8 cellular contexts compared by ENCODE assay signal in the genomic region with DNA sequence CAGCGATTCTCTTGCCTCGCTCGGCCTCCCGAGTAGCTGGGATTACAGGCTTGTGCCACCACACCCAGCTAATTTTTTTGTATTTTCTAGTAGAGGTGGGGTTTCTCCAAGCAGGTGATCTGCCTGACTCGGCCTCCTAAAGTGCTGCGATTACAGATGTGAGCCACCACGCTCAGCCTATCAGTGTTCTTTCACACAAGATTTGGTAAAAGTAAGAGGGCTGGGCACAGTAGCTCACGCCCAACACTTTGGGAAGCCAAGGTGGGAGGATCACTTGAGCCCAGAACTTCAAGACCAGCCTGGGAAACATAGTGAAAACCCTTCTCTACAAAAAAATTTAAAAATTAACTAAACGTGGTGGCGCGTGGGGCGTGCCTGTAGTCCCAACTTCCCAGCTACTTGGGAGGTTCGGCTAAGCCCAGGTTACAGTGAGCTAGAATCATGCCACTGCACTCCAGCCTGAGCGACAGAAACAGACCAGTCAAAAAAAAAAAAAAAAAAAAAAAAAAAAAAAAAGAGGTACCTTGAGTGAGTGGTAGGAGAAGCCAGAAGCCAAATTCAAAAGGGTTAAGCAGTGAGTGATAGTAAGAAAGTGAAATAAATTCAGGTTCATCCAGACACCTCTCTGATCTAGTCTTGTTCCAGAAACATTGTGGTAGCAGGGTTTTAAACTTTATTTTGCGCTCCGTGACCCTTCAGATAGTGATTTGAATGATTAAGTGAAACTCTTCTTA. TPM values are rescaled to one million over a fixed set of nuclear protein-coding genes. Genes with fewer than 3 reads are reported as not detected.
DNase-seq lines count a peak whose midpoint lies in the region; ATAC-seq and TF ChIP-seq lines count a peak whose summit lies in the region.

No MANE protein-coding gene starts in this region.

- peak overlapping the region; percentile 99 for H3K4me3 ChIP-seq in iPS-18c (ENCODE audit: insufficient read depth, low read depth, low read length)

- no peaks in the 10 kb centered on the region for H3K9me3 ChIP-seq in iPS-18c (ENCODE audit: control insufficient read depth, insufficient read depth, low read length)

- H3K4me1 Mint-ChIP-seq in HFFc6 (ENCODE audit: low read depth), result peaks cover 15% of the 10 kb centered on the region
- H3K4me1 Mint-ChIP-seq in activated T-helper 1 cell treated with anti-CD3 and anti-CD28 coated beads, Interleukin-12 subunit alpha, Interleukin-12 subunit beta, Interleukin-2, Interleukin-4 antibody, amounts not matched to agents 30 ng/mL and 10 ng/mL and 1 ng/mL, durations not matched to agents 14 hours and 24 hours and 36 hours (ENCODE audit: low read depth), result peaks cover 21% of the 10 kb centered on the region
- peaks cover 27% of the 10 kb centered on the region for H3K4me1 Mint-ChIP-seq in stimulated activated effector memory CD8-positive, alpha-beta T cell treated with anti-CD3 and anti-CD28 coated beads, Interleukin-12 subunit alpha, Interleukin-12 subunit beta, amount 100 ng/mL, for 72 hours

- peaks cover 43% of the 10 kb centered on the region for H3K36me3 Mint-ChIP-seq in HFFc6 (ENCODE audit: low read depth)
- peaks cover 29% of the 10 kb centered on the region for H3K36me3 Mint-ChIP-seq in activated T-helper 1 cell treated with anti-CD3 and anti-CD28 coated beads, Interleukin-12 subunit alpha, Interleukin-12 subunit beta, Interleukin-2, Interleukin-4 antibody, amounts not matched to agents 30 ng/mL and 10 ng/mL and 1 ng/mL, durations not matched to agents 14 hours and 24 hours and 36 hours (ENCODE audit: low read depth)
- H3K36me3 Mint-ChIP-seq in stimulated activated effector memory CD8-positive, alpha-beta T cell treated with anti-CD3 and anti-CD28 coated beads, Interleukin-12 subunit alpha, Interleukin-12 subunit beta, amount 100 ng/mL, for 72 hours, result peaks cover 56% of the 10 kb centered on the region

- no peaks in the 10 kb centered on the region for H3K9me3 Mint-ChIP-seq in HFFc6
- H3K9me3 Mint-ChIP-seq in activated T-helper 1 cell treated with anti-CD3 and anti-CD28 coated beads, Interleukin-12 subunit alpha, Interleukin-12 subunit beta, Interleukin-2, Interleukin-4 antibody, amounts not matched to agents 30 ng/mL and 10 ng/mL and 1 ng/mL, durations not matched to agents 14 hours and 24 hours and 36 hours, result no peaks in the 10 kb centered on the region
- H3K9me3 Mint-ChIP-seq in stimulated activated effector memory CD8-positive, alpha-beta T cell treated with anti-CD3 and anti-CD28 coated beads, Interleukin-12 subunit alpha, Interleukin-12 subunit beta, amount 100 ng/mL, for 72 hours, result no peaks in the 10 kb centered on the region

- peak overlapping the region; percentile 98 for H3K4me3 Mint-ChIP-seq in HFFc6
- peak overlapping the region; percentile 99 for H3K4me3 Mint-ChIP-seq in activated T-helper 1 cell treated with anti-CD3 and anti-CD28 coated beads, Interleukin-12 subunit alpha, Interleukin-12 subunit beta, Interleukin-2, Interleukin-4 antibody, amounts not matched to agents 30 ng/mL and 10 ng/mL and 1 ng/mL, durations not matched to agents 14 hours and 24 hours and 36 hours
- peak overlapping the region; percentile 97 for H3K4me3 Mint-ChIP-seq in stimulated activated effector memory CD8-positive, alpha-beta T cell treated with anti-CD3 and anti-CD28 coated beads, Interleukin-12 subunit alpha, Interleukin-12 subunit beta, amount 100 ng/mL, for 72 hours

- intact Hi-C loops in activated T-helper 1 cell treated with anti-CD3 and anti-CD28 coated beads, Interleukin-12 subunit alpha, Interleukin-12 subunit beta, Interleukin-2, Interleukin-4 antibody, amounts not matched to agents 30 ng/mL and 10 ng/mL and 1 ng/mL, durations not matched to agents 14 hours and 24 hours and 36 hours (cut with micrococcal nuclease), result loop anchor here (1.0 kb wide), 5 partner anchors 7 to 58 kb away; partner anchors contain the start of genes AUP1, HTRA2, PCGF1 and TTC31

- peak; percentile 4 for ATAC-seq in stimulated activated effector memory CD8-positive, alpha-beta T cell treated with anti-CD3 and anti-CD28 coated beads, Interleukin-12 subunit alpha, Interleukin-12 subunit beta, amount 100 ng/mL, for 72 hours

- peak overlapping the region; percentile 96 for H3K27ac Mint-ChIP-seq in HFFc6
- H3K27ac Mint-ChIP-seq in activated T-helper 1 cell treated with anti-CD3 and anti-CD28 coated beads, Interleukin-12 subunit alpha, Interleukin-12 subunit beta, Interleukin-2, Interleukin-4 antibody, amounts not matched to agents 30 ng/mL and 10 ng/mL and 1 ng/mL, durations not matched to agents 14 hours and 24 hours and 36 hours, result peak overlapping the region; percentile 94
- peak overlapping the region; percentile 97 for H3K27ac Mint-ChIP-seq in stimulated activated effector memory CD8-positive, alpha-beta T cell treated with anti-CD3 and anti-CD28 coated beads, Interleukin-12 subunit alpha, Interleukin-12 subunit beta, amount 100 ng/mL, for 72 hours

- no peak for DNase-seq in HFFc6
- no peak for DNase-seq in activated T-helper 1 cell treated with anti-CD3 and anti-CD28 coated beads, Interleukin-12 subunit alpha, Interleukin-12 subunit beta, Interleukin-2, Interleukin-4 antibody, amounts not matched to agents 30 ng/mL and 10 ng/mL and 1 ng/mL, durations not matched to agents 14 hours and 24 hours and 36 hours (ENCODE audit: low spot score)
- DNase-seq in stimulated activated effector memory CD8-positive, alpha-beta T cell treated with anti-CD3 and anti-CD28 coated beads, Interleukin-12 subunit alpha, Interleukin-12 subunit beta, amount 100 ng/mL, for 72 hours (ENCODE audit: low spot score in 2 of 2), result no peak
- no peak for DNase-seq in cortex of kidney (lab: John Stamatoyannopoulos, UW)
- DNase-seq in EL, result no peak
- DNase-seq in NCI-H146 treated with DMSO at 0.1 percent for 48 hours (lab: John Stamatoyannopoulos, UW; ENCODE audit: unreplicated experiment), result no peak
- DNase-seq in putamen (ENCODE audit: low spot score), result no peak

- H3K27me3 Mint-ChIP-seq in HFFc6 (ENCODE audit: insufficient read depth), result peaks cover 2% of the 10 kb centered on the region
- H3K27me3 Mint-ChIP-seq in activated T-helper 1 cell treated with anti-CD3 and anti-CD28 coated beads, Interleukin-12 subunit alpha, Interleukin-12 subunit beta, Interleukin-2, Interleukin-4 antibody, amounts not matched to agents 30 ng/mL and 10 ng/mL and 1 ng/mL, durations not matched to agents 14 hours and 24 hours and 36 hours (ENCODE audit: insufficient read depth), result peaks cover 2% of the 10 kb centered on the region

- TF ChIP-seq CTCF in HFFc6 (IDR thresholded peaks at IDR 0.05), result no peak

RNA-seq across cellular contexts. Expression of gene MRPL53, which starts 1.0 kb away (rescaled TPM):
- total RNA-seq in HFFc6 (2021; fragmentation: NEBNext Ultra II Directional; extraction: Animal tissue kit (Norgen Biotek cat#: 25700)), result 100 to 1,000 TPM in 2 of 6 experiments, 10 to 100 TPM in 4; 74.5 to 120 (median 97.7) TPM
- 118 and 124 TPM in 2 replicates for total RNA-seq in activated T-helper 1 cell treated with anti-CD3 and anti-CD28 coated beads, Interleukin-12 subunit alpha, Interleukin-12 subunit beta, Interleukin-2, Interleukin-4 antibody, amounts not matched to agents 30 ng/mL and 10 ng/mL and 1 ng/mL, durations not matched to agents 14 hours and 24 hours and 36 hours

RNA-seq across cellular contexts. Expression of gene MOGS, which starts 6.3 kb away (rescaled TPM):
- total RNA-seq in HFFc6 (2021; fragmentation: NEBNext Ultra II Directional; extraction: Animal tissue kit (Norgen Biotek cat#: 25700)), result 10 to 100 TPM; 51.4 to 68.9 (median 62.5) TPM
- 87.7 and 88.6 TPM in 2 replicates for total RNA-seq in activated T-helper 1 cell treated with anti-CD3 and anti-CD28 coated beads, Interleukin-12 subunit alpha, Interleukin-12 subunit beta, Interleukin-2, Interleukin-4 antibody, amounts not matched to agents 30 ng/mL and 10 ng/mL and 1 ng/mL, durations not matched to agents 14 hours and 24 hours and 36 hours

RNA-seq across cellular contexts. Expression of gene CCDC142, which starts 11.3 kb away (rescaled TPM):
- 10 to 100 TPM in 4 of 6 experiments, 1 to 10 TPM in 2; 8.5 to 11.1 (median 10.2) TPM for total RNA-seq in HFFc6 (2021; fragmentation: NEBNext Ultra II Directional; extraction: Animal tissue kit (Norgen Biotek cat#: 25700))
- 30.4 and 36.3 TPM in 2 replicates for total RNA-seq in activated T-helper 1 cell treated with anti-CD3 and anti-CD28 coated beads, Interleukin-12 subunit alpha, Interleukin-12 subunit beta, Interleukin-2, Interleukin-4 antibody, amounts not matched to agents 30 ng/mL and 10 ng/mL and 1 ng/mL, durations not matched to agents 14 hours and 24 hours and 36 hours

RNA-seq across cellular contexts. Expression of gene TTC31, which starts 11.4 kb away (rescaled TPM):
- 10 to 100 TPM; 14.3 to 17.4 (median 16.7) TPM for total RNA-seq in HFFc6 (2021; fragmentation: NEBNext Ultra II Directional; extraction: Animal tissue kit (Norgen Biotek cat#: 25700))
- 30.2 and 32.2 TPM in 2 replicates for total RNA-seq in activated T-helper 1 cell treated with anti-CD3 and anti-CD28 coated beads, Interleukin-12 subunit alpha, Interleukin-12 subunit beta, Interleukin-2, Interleukin-4 antibody, amounts not matched to agents 30 ng/mL and 10 ng/mL and 1 ng/mL, durations not matched to agents 14 hours and 24 hours and 36 hours

RNA-seq across cellular contexts. Expression of gene WBP1, which starts 13.3 kb away (rescaled TPM):
- total RNA-seq in HFFc6 (2021; fragmentation: NEBNext Ultra II Directional; extraction: Animal tissue kit (Norgen Biotek cat#: 25700)), result 10 to 100 TPM; 51.0 to 73.1 (median 56.7) TPM
- 32.6 and 35.3 TPM in 2 replicates for total RNA-seq in activated T-helper 1 cell treated with anti-CD3 and anti-CD28 coated beads, Interleukin-12 subunit alpha, Interleukin-12 subunit beta, Interleukin-2, Interleukin-4 antibody, amounts not matched to agents 30 ng/mL and 10 ng/mL and 1 ng/mL, durations not matched to agents 14 hours and 24 hours and 36 hours
